8 cellular contexts compared by ENCODE assay signal in genomic region chr1:222171005-222171404, GRCh38.
DNase-seq lines count a peak whose midpoint lies in the region; ATAC-seq, FAIRE-seq and TF ChIP-seq lines count a peak whose summit lies in the region.

No MANE protein-coding gene starts in this region.

- no peak overlapping the region for H3K4me2 ChIP-seq in mesenchymal stem cell (ENCODE audit: low read length, poor library complexity, severe bottlenecking)

- no peaks in the 10 kb centered on the region for H3K79me1 ChIP-seq in mesenchymal stem cell (replicated peaks; ENCODE audit: low read length, poor library complexity, severe bottlenecking)

- ATAC-seq in GM18498 (IDR thresholded peaks at IDR 0.05; ENCODE audit: unreplicated experiment) (peak; percentile 76), HG03066 (IDR thresholded peaks at IDR 0.05; ENCODE audit: low read depth, unreplicated experiment) (peak; percentile 74)

- H2BK12ac ChIP-seq in mesenchymal stem cell (ENCODE audit: low read length in 2 of 2) = peak overlapping the region in 1 of 2 experiments; percentile 63

- H2BK15ac ChIP-seq in mesenchymal stem cell (ENCODE audit: low read depth, poor library complexity, severe bottlenecking) = no peak overlapping the region

- no peak overlapping the region for H2BK5ac ChIP-seq in mesenchymal stem cell (ENCODE audit: low read depth, low read length, poor library complexity, severe bottlenecking)

- H3K9me3 ChIP-seq in AG04450 (ENCODE audit: control insufficient read depth, insufficient read depth, low read length) = peaks cover 17% of the 10 kb centered on the region
- peaks cover 22% of the 10 kb centered on the region for H3K9me3 ChIP-seq in mesenchymal stem cell (ENCODE audit: control insufficient read depth, low read length)

- H2AK5ac ChIP-seq in mesenchymal stem cell (ENCODE audit: low read length, severe bottlenecking) = no peak overlapping the region

- H3K36me3 ChIP-seq in bronchial epithelial cell (ENCODE audit: control insufficient read depth, insufficient read depth, low read length) (no peaks in the 10 kb centered on the region), mesenchymal stem cell (ENCODE audit: control insufficient read depth in 1 of 2, insufficient read depth in 2 of 2, low read depth in 1 of 2, low read length in 2 of 2) (no peaks in the 10 kb centered on the region)

- TF ChIP-seq CTCF in AG04450 (IDR thresholded peaks at IDR 0.05; ENCODE audit: low read depth, low read length) (peak; percentile 55), bronchial epithelial cell (IDR thresholded peaks at IDR 0.05; ENCODE audit: insufficient read depth, low read length, severe bottlenecking) (peak; percentile 67)

- H3K14ac ChIP-seq in mesenchymal stem cell (ENCODE audit: low read length in 2 of 2) = no peak overlapping the region

- CTCF ChIA-PET in AG04450 (lab: Charles Lee) = interaction anchor here (0.6 to 1.8 kb wide), 7 partner anchors 9 to 735 kb away, joined by 3 to 6 read pairs (median 3); no protein-coding TSS in a partner anchor

- H3K27me3 ChIP-seq in AG04450 (ENCODE audit: control insufficient read depth, insufficient read depth, low read length) (no peaks in the 10 kb centered on the region), bronchial epithelial cell (ENCODE audit: control insufficient read depth, insufficient read depth, low read length) (no peaks in the 10 kb centered on the region), mesenchymal stem cell (ENCODE audit: control insufficient read depth in 1 of 2, insufficient read depth in 1 of 2, low read length in 2 of 2) (no peaks in the 10 kb centered on the region)

- WGBS in mesenchymal stem cell = 35% methylated on average over 1 of the region's 2 CpGs

- POLR2A ChIA-PET in AG04450 (lab: Yijun Ruan, JAX) = interaction anchor here (0.5 kb wide), 1 partner anchor 780 kb away, joined by 6 read pairs; no protein-coding TSS in a partner anchor

- FAIRE-seq in bronchial epithelial cell (lab: Jason Lieb, UNC) = no peak

- no peak overlapping the region for H3K18ac ChIP-seq in mesenchymal stem cell (ENCODE audit: low read depth in 1 of 2, low read length in 2 of 2)

- H3K27ac ChIP-seq in AG04450 (ENCODE audit: low read depth, low read length) (peak overlapping the region; percentile 21), mesenchymal stem cell (ENCODE audit: low read length, poor library complexity, severe bottlenecking) (no peak overlapping the region)

- DNase-seq in AG04450 (ENCODE audit: low read depth, low spot score) = no peak
- DNase-seq in NCI-H82 treated with DMSO at 0.1 percent for 48 hours (lab: John Stamatoyannopoulos, UW; ENCODE audit: unreplicated experiment) = peak; percentile 80
- peak; percentile 63 for DNase-seq in bronchial epithelial cell (ENCODE audit: low read depth)
- DNase-seq in mesenchymal stem cell = peak; percentile 58
- DNase-seq in cerebellar cortex (ENCODE audit: low spot score) = no peak
- no peak for DNase-seq in NCI-H128 (lab: John Stamatoyannopoulos, UW; ENCODE audit: unreplicated experiment)

- H3K23ac ChIP-seq in mesenchymal stem cell (ENCODE audit: low read length in 2 of 2) = no peak overlapping the region

- no peak overlapping the region for H2BK120ac ChIP-seq in mesenchymal stem cell (ENCODE audit: low read depth, low read length)

- H3K4ac ChIP-seq in mesenchymal stem cell (ENCODE audit: low read depth in 1 of 2, low read length in 2 of 2) = no peak overlapping the region

- H3K4me1 ChIP-seq in mesenchymal stem cell (ENCODE audit: control insufficient read depth, insufficient read depth, low read depth, low read length) = peaks cover 3% of the 10 kb centered on the region

- H2AFZ ChIP-seq in mesenchymal stem cell (ENCODE audit: low read depth, low read length) = no peak overlapping the region

- no peak overlapping the region for H4K91ac ChIP-seq in mesenchymal stem cell (ENCODE audit: low read length)

- H3K4me3 ChIP-seq in AG04450 (ENCODE audit: low read depth, low read length) = no peak overlapping the region
- H3K4me3 ChIP-seq in bronchial epithelial cell (ENCODE audit: low read depth, low read length) = no peak overlapping the region
- no peak overlapping the region for H3K4me3 ChIP-seq in mesenchymal stem cell (ENCODE audit: insufficient read depth in 1 of 2, low read depth in 1 of 2, low read length in 2 of 2)

- H3K9ac ChIP-seq in mesenchymal stem cell (ENCODE audit: low read length) = no peak overlapping the region

- no peak overlapping the region for H4K8ac ChIP-seq in mesenchymal stem cell (ENCODE audit: low read length)

Comparison
In these comparisons a context has a peak if more than half of its experiments do, and no peak if none do; other contexts are left out.
1. DNase-seq: peak in NCI-H82 treated with DMSO at 0.1 percent for 48 hours (single experiment), bronchial epithelial cell (single experiment) and mesenchymal stem cell (single experiment); none in AG04450 (single experiment), cerebellar cortex (single experiment) and NCI-H128 (single experiment).